23 cellular contexts compared by ENCODE assay signal in the genomic region with DNA sequence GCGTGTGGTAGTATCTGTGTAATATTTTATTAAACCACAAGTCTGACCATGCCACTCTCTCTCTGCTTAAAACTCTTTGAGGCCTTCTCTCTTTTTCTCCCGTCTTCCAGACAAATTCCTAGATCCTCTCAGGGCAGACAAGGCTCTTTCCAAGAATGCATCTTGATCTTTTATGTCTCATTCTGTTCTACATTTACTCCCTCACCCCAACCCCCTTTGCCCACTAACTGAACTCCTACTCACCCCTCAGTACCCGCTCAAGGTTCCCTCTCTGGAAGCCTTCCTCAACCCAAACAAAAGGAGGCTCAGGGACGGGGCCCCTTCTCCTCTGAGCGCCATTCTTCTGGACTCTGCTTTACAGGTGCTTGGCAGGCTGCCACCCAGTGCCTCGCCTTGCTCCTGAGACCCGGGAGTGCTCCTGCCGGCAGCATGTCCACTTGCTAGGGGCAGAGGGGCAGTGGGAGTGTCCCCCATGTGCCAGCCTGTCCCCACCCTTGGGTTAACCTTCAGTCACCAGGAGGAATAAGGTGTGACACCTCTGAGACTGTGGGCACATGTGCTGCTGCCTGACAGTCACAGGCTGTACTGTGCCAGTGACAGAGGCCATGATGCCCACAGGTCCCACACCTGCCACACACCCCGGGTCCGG. TPM values are rescaled to one million over a fixed set of nuclear protein-coding genes. Genes with fewer than 3 reads are reported as not detected.
"Had no signal": no experiment of that assay in that cellular context is flagged by ENCODE, and none has a peak within 500 bp of the region (broad histone marks: within the 10 kb centered on the region; RNA-seq: fewer than 3 reads in every experiment).

No MANE protein-coding gene starts in this region.

- H3K4me1 Mint-ChIP-seq: nephron had no signal

- FAIRE-seq: astrocyte, keratinocyte had no signal

- DNase-seq: activated CD4-positive, alpha-beta T cell treated with anti-CD3 and anti-CD28 coated beads for 1 hour; activated CD4-positive, alpha-beta T cell treated with anti-CD3 and anti-CD28 coated beads, Interleukin-2, amount 50 U/mL, for 48 hours; activated naive CD4-positive, alpha-beta T cell treated with anti-CD3 and anti-CD28 coated beads for 36 hours; endodermal cell; left ventricle myocardium superior; mesenchymal stem cell; nucleus accumbens; right cardiac atrium; stimulated activated CD4-positive, alpha-beta T cell treated with anti-CD3 and anti-CD28 coated beads, Interleukin-4, amount 100 ng/mL, for 24 hours; stimulated activated naive CD4-positive, alpha-beta T cell; upper lobe of left lung had no signal

- H3K36me3 ChIP-seq: suprapubic skin, upper lobe of left lung had no signal

- H3K27ac ChIP-seq: hepatocyte, skin epidermis, suprapubic skin, upper lobe of left lung had no signal

- H3K4me1 ChIP-seq: suprapubic skin had no signal

- H3K27me3 ChIP-seq: hepatocyte, suprapubic skin, upper lobe of left lung had no signal

- H3K4me3 ChIP-seq: hepatocyte, skin epidermis, suprapubic skin, upper lobe of left lung had no signal

- H3K4me3 Mint-ChIP-seq: activated naive CD4-positive, alpha-beta T cell treated with anti-CD3 and anti-CD28 coated beads for 36 hours; endodermal cell; nephron had no signal

- H3K9me3 Mint-ChIP-seq: activated naive CD4-positive, alpha-beta T cell treated with anti-CD3 and anti-CD28 coated beads for 36 hours; activated T-helper 2 cell treated with anti-CD3 and anti-CD28 coated beads, Interferon-gamma antibody, Interleukin-2, Interleukin-4, amounts not matched to agents 10 μg/mL and 5 μg/mL and 100 μg/mL, durations not matched to agents 14 hours and 24 hours and 36 hours; endodermal cell; nephron had no signal

- H3K9me3 ChIP-seq: suprapubic skin, upper lobe of left lung had no signal

- H3K27ac Mint-ChIP-seq: activated naive CD4-positive, alpha-beta T cell treated with anti-CD3 and anti-CD28 coated beads for 36 hours; activated T-helper 2 cell treated with anti-CD3 and anti-CD28 coated beads, Interferon-gamma antibody, Interleukin-2, Interleukin-4, amounts not matched to agents 10 μg/mL and 5 μg/mL and 100 μg/mL, durations not matched to agents 14 hours and 24 hours and 36 hours; endodermal cell; progenitor cell of endocrine pancreas had no signal

RNA-seq across cellular contexts. Expression of a gene that starts 9.2 kb away (rescaled TPM):
- total RNA-seq: activated naive CD4-positive, alpha-beta T cell treated with anti-CD3 and anti-CD28 coated beads for 36 hours; activated T-helper 2 cell treated with anti-CD3 and anti-CD28 coated beads, Interferon-gamma antibody, Interleukin-2, Interleukin-4, amounts not matched to agents 10 μg/mL and 5 μg/mL and 100 μg/mL, durations not matched to agents 14 hours and 24 hours and 36 hours; astrocyte; chondrocyte; dermis microvascular lymphatic vessel endothelial cell; endodermal cell; epithelial cell of proximal tubule; glomerular endothelial cell; left ventricle myocardium superior; right cardiac atrium had no signal
- polyA plus RNA-seq: keratinocyte, right cardiac atrium had no signal

RNA-seq across cellular contexts. Expression of a gene that starts 23.5 kb away (rescaled TPM):
- total RNA-seq: activated naive CD4-positive, alpha-beta T cell treated with anti-CD3 and anti-CD28 coated beads for 36 hours; activated T-helper 2 cell treated with anti-CD3 and anti-CD28 coated beads, Interferon-gamma antibody, Interleukin-2, Interleukin-4, amounts not matched to agents 10 μg/mL and 5 μg/mL and 100 μg/mL, durations not matched to agents 14 hours and 24 hours and 36 hours; astrocyte; chondrocyte; dermis microvascular lymphatic vessel endothelial cell; endodermal cell; epithelial cell of proximal tubule; glomerular endothelial cell; hepatocyte; left ventricle myocardium superior; right cardiac atrium had no signal
- polyA plus RNA-seq: right cardiac atrium had no signal
